Comparison of ENCODE assay signal across 2 cellular contexts in the genomic region with DNA sequence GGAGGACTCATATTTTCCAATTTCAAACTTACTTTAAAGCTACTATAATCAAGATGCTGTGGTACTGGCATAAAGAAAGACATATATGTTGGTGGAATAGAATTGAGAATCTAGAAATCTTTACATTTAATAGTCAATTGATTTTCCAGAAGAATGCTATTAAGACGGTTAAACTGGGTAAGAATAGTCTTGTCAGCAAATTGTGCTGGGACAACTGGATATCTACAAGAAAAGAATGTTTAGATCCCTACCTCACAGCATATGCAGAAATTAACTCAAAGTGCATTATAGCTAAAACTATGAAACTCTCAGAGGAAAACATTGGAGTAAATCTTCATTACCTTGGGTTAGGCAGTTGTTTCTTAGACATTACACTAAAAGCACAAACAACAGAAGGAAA.
TF ChIP-seq lines count a peak whose summit lies in the region.

No MANE protein-coding gene starts in this region.

TF ChIP-seq in A549, 52 proteins besides CTCF, POLR2A, EP300 and RAD21:
- TF ChIP-seq, protein P1, sequence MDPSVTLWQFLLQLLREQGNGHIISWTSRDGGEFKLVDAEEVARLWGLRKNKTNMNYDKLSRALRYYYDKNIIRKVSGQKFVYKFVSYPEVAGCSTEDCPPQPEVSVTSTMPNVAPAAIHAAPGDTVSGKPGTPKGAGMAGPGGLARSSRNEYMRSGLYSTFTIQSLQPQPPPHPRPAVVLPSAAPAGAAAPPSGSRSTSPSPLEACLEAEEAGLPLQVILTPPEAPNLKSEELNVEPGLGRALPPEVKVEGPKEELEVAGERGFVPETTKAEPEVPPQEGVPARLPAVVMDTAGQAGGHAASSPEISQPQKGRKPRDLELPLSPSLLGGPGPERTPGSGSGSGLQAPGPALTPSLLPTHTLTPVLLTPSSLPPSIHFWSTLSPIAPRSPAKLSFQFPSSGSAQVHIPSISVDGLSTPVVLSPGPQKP (IDR thresholded peaks at IDR 0.05; ENCODE audit: low read depth, low read length), result no peak
- TF ChIP-seq MAZ (IDR thresholded peaks at IDR 0.05; ENCODE audit: borderline replicate concordance, low read depth, low read length), result no peak
- TF ChIP-seq HOXB13 (CRISPR knock-in tag; IDR thresholded peaks at IDR 0.05; ENCODE audit: low read depth), result no peak
- TF ChIP-seq, protein P2, sequence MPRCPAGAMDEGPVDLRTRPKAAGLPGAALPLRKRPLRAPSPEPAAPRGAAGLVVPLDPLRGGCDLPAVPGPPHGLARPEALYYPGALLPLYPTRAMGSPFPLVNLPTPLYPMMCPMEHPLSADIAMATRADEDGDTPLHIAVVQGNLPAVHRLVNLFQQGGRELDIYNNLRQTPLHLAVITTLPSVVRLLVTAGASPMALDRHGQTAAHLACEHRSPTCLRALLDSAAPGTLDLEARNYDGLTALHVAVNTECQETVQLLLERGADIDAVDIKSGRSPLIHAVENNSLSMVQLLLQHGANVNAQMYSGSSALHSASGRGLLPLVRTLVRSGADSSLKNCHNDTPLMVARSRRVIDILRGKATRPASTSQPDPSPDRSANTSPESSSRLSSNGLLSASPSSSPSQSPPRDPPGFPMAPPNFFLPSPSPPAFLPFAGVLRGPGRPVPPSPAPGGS (IDR thresholded peaks at IDR 0.05), result no peak
- TF ChIP-seq MAFK (IDR thresholded peaks at IDR 0.05; ENCODE audit: partially characterized antibody), result peak; percentile 87
- TF ChIP-seq TP53 (CRISPR knock-in tag; IDR thresholded peaks at IDR 0.05), result no peak
- TF ChIP-seq SREBF2 (IDR thresholded peaks at IDR 0.05), result no peak
- TF ChIP-seq GATA3 (IDR thresholded peaks at IDR 0.05; ENCODE audit: borderline replicate concordance), result no peak

TF ChIP-seq in K562, 482 proteins besides CTCF, POLR2A, EP300 and RAD21 (continued from another document):
- TF ChIP-seq MYNN (IDR thresholded peaks at IDR 0.05), result no peak
- TF ChIP-seq MYNN (CRISPR knock-in tag; IDR thresholded peaks at IDR 0.05), result no peak
- peak; percentile 59 for TF ChIP-seq MAFF (IDR thresholded peaks at IDR 0.05; ENCODE audit: low read length)
- TF ChIP-seq, protein P3, sequence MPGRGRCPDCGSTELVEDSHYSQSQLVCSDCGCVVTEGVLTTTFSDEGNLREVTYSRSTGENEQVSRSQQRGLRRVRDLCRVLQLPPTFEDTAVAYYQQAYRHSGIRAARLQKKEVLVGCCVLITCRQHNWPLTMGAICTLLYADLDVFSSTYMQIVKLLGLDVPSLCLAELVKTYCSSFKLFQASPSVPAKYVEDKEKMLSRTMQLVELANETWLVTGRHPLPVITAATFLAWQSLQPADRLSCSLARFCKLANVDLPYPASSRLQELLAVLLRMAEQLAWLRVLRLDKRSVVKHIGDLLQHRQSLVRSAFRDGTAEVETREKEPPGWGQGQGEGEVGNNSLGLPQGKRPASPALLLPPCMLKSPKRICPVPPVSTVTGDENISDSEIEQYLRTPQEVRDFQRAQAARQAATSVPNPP (IDR thresholded peaks at IDR 0.05; ENCODE audit: borderline replicate concordance, insufficient read depth, insufficient read length), result no peak
- TF ChIP-seq, protein P4, sequence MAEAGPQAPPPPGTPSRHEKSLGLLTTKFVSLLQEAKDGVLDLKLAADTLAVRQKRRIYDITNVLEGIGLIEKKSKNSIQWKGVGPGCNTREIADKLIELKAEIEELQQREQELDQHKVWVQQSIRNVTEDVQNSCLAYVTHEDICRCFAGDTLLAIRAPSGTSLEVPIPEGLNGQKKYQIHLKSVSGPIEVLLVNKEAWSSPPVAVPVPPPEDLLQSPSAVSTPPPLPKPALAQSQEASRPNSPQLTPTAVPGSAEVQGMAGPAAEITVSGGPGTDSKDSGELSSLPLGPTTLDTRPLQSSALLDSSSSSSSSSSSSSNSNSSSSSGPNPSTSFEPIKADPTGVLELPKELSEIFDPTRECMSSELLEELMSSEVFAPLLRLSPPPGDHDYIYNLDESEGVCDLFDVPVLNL (CRISPR knock-in tag; IDR thresholded peaks at IDR 0.05; ENCODE audit: low read depth), result no peak
- peak; percentile 42 for TF ChIP-seq MAFG (tag; conservative IDR thresholded peaks at IDR 0.05)
- TF ChIP-seq SMARCE1 (IDR thresholded peaks at IDR 0.05), result no peak
- peak; percentile 60 for TF ChIP-seq MAFK (IDR thresholded peaks at IDR 0.05; ENCODE audit: low read length)
- TF ChIP-seq FOSL1 (tag; conservative IDR thresholded peaks at IDR 0.05), result no peak
- TF ChIP-seq PTTG1 (tag; IDR thresholded peaks at IDR 0.05; ENCODE audit: low read depth), result no peak
- TF ChIP-seq ZNF707 (CRISPR knock-in tag; conservative IDR thresholded peaks at IDR 0.05), result no peak
- TF ChIP-seq CBX8 (IDR thresholded peaks at IDR 0.05; ENCODE audit: borderline replicate concordance, extremely low read depth, low read depth, low read length, poor library complexity, severe bottlenecking), result no peak
- no peak for TF ChIP-seq ARHGAP35 (IDR thresholded peaks at IDR 0.05; ENCODE audit: partially characterized antibody)
- peak; percentile 63 for TF ChIP-seq ZNF316 (IDR thresholded peaks at IDR 0.05)
- TF ChIP-seq, protein P5, sequence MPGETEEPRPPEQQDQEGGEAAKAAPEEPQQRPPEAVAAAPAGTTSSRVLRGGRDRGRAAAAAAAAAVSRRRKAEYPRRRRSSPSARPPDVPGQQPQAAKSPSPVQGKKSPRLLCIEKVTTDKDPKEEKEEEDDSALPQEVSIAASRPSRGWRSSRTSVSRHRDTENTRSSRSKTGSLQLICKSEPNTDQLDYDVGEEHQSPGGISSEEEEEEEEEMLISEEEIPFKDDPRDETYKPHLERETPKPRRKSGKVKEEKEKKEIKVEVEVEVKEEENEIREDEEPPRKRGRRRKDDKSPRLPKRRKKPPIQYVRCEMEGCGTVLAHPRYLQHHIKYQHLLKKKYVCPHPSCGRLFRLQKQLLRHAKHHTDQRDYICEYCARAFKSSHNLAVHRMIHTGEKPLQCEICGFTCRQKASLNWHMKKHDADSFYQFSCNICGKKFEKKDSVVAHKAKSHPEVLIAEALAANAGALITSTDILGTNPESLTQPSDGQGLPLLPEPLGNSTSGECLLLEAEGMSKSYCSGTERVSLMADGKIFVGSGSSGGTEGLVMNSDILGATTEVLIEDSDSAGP (CRISPR knock-in tag; IDR thresholded peaks at IDR 0.05), result no peak
- TF ChIP-seq C11orf30 (IDR thresholded peaks at IDR 0.05; ENCODE audit: low read depth), result peak; percentile 40
- no peak for TF ChIP-seq HDAC1 (IDR thresholded peaks at IDR 0.05)
